ENCODE assay signal across 18 cellular contexts in the genomic region with DNA sequence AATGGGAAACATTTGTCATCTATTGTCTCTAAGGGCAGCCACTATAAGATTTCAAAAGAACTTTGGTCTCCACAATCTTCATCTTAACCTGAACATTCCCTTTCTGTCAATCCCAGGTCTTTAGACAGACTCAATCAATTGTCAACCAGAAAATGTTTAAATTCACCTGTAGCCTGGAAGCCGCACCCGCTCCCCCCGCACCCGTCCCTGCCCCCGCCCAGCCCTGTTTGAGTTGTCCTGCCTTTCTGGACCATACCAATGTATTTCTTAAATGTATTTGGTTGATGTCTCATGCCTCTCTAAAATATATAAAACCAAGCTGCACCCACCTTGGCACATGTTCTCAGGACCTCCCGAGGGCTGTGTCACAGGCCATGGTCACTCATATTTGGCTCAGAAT.
DNase-seq lines count a peak whose midpoint lies in the region; TF ChIP-seq lines count a peak whose summit lies in the region.
"Had no signal": no experiment of that assay in that cellular context is flagged by ENCODE, and none has a peak within 500 bp of the region (broad histone marks: within the 10 kb centered on the region; RNA-seq: fewer than 3 reads in every experiment).

No MANE protein-coding gene starts in this region.

- POLR2A ChIA-PET in CD8-positive, alpha-beta memory T cell (lab: Charles Lee): no interaction called here

- H3K27me3 ChIP-seq in H7 (ENCODE audit: control insufficient read depth, insufficient read depth, low read length) (no peaks in the 10 kb centered on the region; the same call in 1 of the 2 replicates), endodermal cell (ENCODE audit: control insufficient read depth, insufficient read depth, low read length, poor library complexity, severe bottlenecking) (no peaks in the 10 kb centered on the region), neural progenitor cell (peaks cover 16% of the 10 kb centered on the region)
- no peaks in the 10 kb centered on the region for H3K27me3 ChIP-seq in CD8-positive, alpha-beta memory T cell (ENCODE audit: insufficient read depth, low read length, poor library complexity, severe bottlenecking)
- H3K27me3 ChIP-seq: BE2C, BLaER1 had no signal

- H3K36me3 Mint-ChIP-seq in endodermal cell (ENCODE audit: low read depth) (peaks cover 9% of the 10 kb centered on the region), neural progenitor cell (no peaks in the 10 kb centered on the region)
- H3K36me3 Mint-ChIP-seq in CD8-positive, alpha-beta memory T cell: no peaks in the 10 kb centered on the region
- H3K36me3 Mint-ChIP-seq: CD14-positive monocyte; CD4-positive, alpha-beta memory T cell; CD4-positive, CD25-positive, alpha-beta regulatory T cell had no signal

- peak overlapping the region; percentile 17 for H3K4me2 ChIP-seq in neural progenitor cell
- H3K4me2 ChIP-seq: BLaER1 had no signal

- H3K27me3 Mint-ChIP-seq in endodermal cell (ENCODE audit: insufficient read depth): no peaks in the 10 kb centered on the region
- H3K27me3 Mint-ChIP-seq in neural progenitor cell (ENCODE audit: insufficient read depth, low read depth): peaks cover 2% of the 10 kb centered on the region
- H3K27me3 Mint-ChIP-seq in CD8-positive, alpha-beta memory T cell: peaks cover 5 to 34% of the 10 kb centered on the region in 2 donors

- no peak overlapping the region for H3K9ac ChIP-seq in endodermal cell (ENCODE audit: extremely low read depth, low read length, poor library complexity, severe bottlenecking)
- no peak overlapping the region for H3K9ac ChIP-seq in neural progenitor cell
- H3K9ac ChIP-seq: BLaER1 had no signal

- H3K4me1 Mint-ChIP-seq in endodermal cell: peaks cover 60% of the 10 kb centered on the region
- H3K4me1 Mint-ChIP-seq in neural progenitor cell: peaks cover 8% of the 10 kb centered on the region
- no peaks in the 10 kb centered on the region for H3K4me1 Mint-ChIP-seq in CD8-positive, alpha-beta memory T cell
- H3K4me1 Mint-ChIP-seq: CD4-positive, alpha-beta memory T cell; CD4-positive, CD25-positive, alpha-beta regulatory T cell had no signal

- H3K27ac Mint-ChIP-seq in endodermal cell (peak overlapping the region; percentile 60), neural progenitor cell (no peak overlapping the region)
- H3K27ac Mint-ChIP-seq in CD8-positive, alpha-beta memory T cell: peak overlapping the region in 1 of 8 donors; percentile 66
- H3K27ac Mint-ChIP-seq: CD14-positive monocyte; CD4-positive, alpha-beta memory T cell; CD4-positive, CD25-positive, alpha-beta regulatory T cell had no signal

- no peaks in the 10 kb centered on the region for H3K4me1 ChIP-seq in endodermal cell (ENCODE audit: control insufficient read depth, insufficient read depth, low read length)
- H3K4me1 ChIP-seq in neural progenitor cell: peaks cover 16% of the 10 kb centered on the region
- no peaks in the 10 kb centered on the region for H3K4me1 ChIP-seq in CD8-positive, alpha-beta memory T cell (ENCODE audit: insufficient read depth, low read length)
- H3K4me1 ChIP-seq: BE2C, BLaER1 had no signal

- CTCF ChIA-PET in CD8-positive, alpha-beta memory T cell (lab: Charles Lee): no interaction called here

- H3K9me3 ChIP-seq in endodermal cell (ENCODE audit: control insufficient read depth, low read length) (peaks cover 10% of the 10 kb centered on the region), neural progenitor cell (ENCODE audit: low read depth) (no peaks in the 10 kb centered on the region)
- no peaks in the 10 kb centered on the region for H3K9me3 ChIP-seq in CD8-positive, alpha-beta memory T cell (ENCODE audit: low read length)
- H3K9me3 ChIP-seq: BE2C, BLaER1, Caco-2 had no signal

- no peaks in the 10 kb centered on the region for H4K20me1 ChIP-seq in neural progenitor cell (ENCODE audit: low read depth)
- H4K20me1 ChIP-seq: BLaER1 had no signal

- DNase-seq in H7 (peak; percentile 33), endodermal cell (no peak), neural progenitor cell (ENCODE audit: low spot score) (no peak), SIG-M5 (lab: John Stamatoyannopoulos, UW) (no peak)
- DNase-seq in CD8-positive, alpha-beta memory T cell: no peak
- no peak for DNase-seq in activated naive CD4-positive, alpha-beta T cell treated with Interleukin-2 at 50 U/mL for 16 hours
- DNase-seq: 8988T; ACHN; BE2C; C1 segment of cervical spinal cord; Caco-2; Calu3; CD4-positive, alpha-beta memory T cell; CD4-positive, CD25-positive, alpha-beta regulatory T cell; DMS79 treated with DMSO at 0.1 percent for 48 hours; GF-D8 had no signal

- no peaks in the 10 kb centered on the region for H3K79me2 ChIP-seq in neural progenitor cell (ENCODE audit: low read depth)

- H3K36me3 ChIP-seq in H7 (replicated peaks; ENCODE audit: control insufficient read depth, insufficient read depth, low read length): no peaks in the 10 kb centered on the region
- H3K36me3 ChIP-seq in endodermal cell (ENCODE audit: control insufficient read depth, insufficient read depth, low read length): no peaks in the 10 kb centered on the region
- H3K36me3 ChIP-seq in neural progenitor cell: no peaks in the 10 kb centered on the region
- H3K36me3 ChIP-seq in CD8-positive, alpha-beta memory T cell (ENCODE audit: insufficient read depth, low read length): no peaks in the 10 kb centered on the region
- H3K36me3 ChIP-seq: BE2C, BLaER1 had no signal

- WGBS in endodermal cell (ENCODE audit: insufficient coverage in 1 of 2, insufficient read length in 1 of 2), 2 experiments: 0 to 51% methylated on average over 1 to 6 of the region's 6 CpGs

- no peak overlapping the region for H2AFZ ChIP-seq in neural progenitor cell (replicated peaks)

- H3F3A ChIP-seq in neural progenitor cell (ENCODE audit: low read depth): peaks cover 12% of the 10 kb centered on the region

- H3K9me3 Mint-ChIP-seq in endodermal cell (peaks cover 18% of the 10 kb centered on the region), neural progenitor cell (peaks cover 5% of the 10 kb centered on the region)
- peaks cover 0 to 2% (median 0%) of the 10 kb centered on the region in 5 donors for H3K9me3 Mint-ChIP-seq in CD8-positive, alpha-beta memory T cell

- H3K27ac ChIP-seq in endodermal cell (ENCODE audit: low read depth, low read length): no peak overlapping the region
- H3K27ac ChIP-seq in neural progenitor cell: no peak overlapping the region
- no peak overlapping the region for H3K27ac ChIP-seq in CD8-positive, alpha-beta memory T cell (ENCODE audit: low read depth, low read length)
- H3K27ac ChIP-seq: BLaER1 had no signal

- H3K4me3 ChIP-seq in H7 (ENCODE audit: insufficient read depth, low read depth, low read length): no peak overlapping the region
- H3K4me3 ChIP-seq in endodermal cell (ENCODE audit: low read length): peak overlapping the region; percentile 21
- H3K4me3 ChIP-seq in neural progenitor cell: no peak overlapping the region
- no peak overlapping the region for H3K4me3 ChIP-seq in CD8-positive, alpha-beta memory T cell (ENCODE audit: low read length)
- H3K4me3 ChIP-seq: BLaER1 had no signal

- H3K4me3 Mint-ChIP-seq in endodermal cell (no peak overlapping the region), neural progenitor cell (no peak overlapping the region)
- H3K4me3 Mint-ChIP-seq in CD8-positive, alpha-beta memory T cell: no peak overlapping the region
- H3K4me3 Mint-ChIP-seq: CD14-positive monocyte; CD4-positive, alpha-beta memory T cell; CD4-positive, CD25-positive, alpha-beta regulatory T cell had no signal

- TF ChIP-seq CTCF in endodermal cell (conservative IDR thresholded peaks at IDR 0.05) (no peak), neural progenitor cell (IDR thresholded peaks at IDR 0.05) (no peak)
